Comparison of ENCODE assay signal across 1 cellular context in genomic region chr14:102629011-102629444, GRCh38.
TF ChIP-seq lines count a peak whose summit lies in the region.

No MANE protein-coding gene starts in this region.

TF ChIP-seq in endothelial cell of umbilical vein, 7 proteins besides CTCF, POLR2A, EP300 and RAD21 (continued from another document):
- TF ChIP-seq POLR2AphosphoS5 (IDR thresholded peaks at IDR 0.05; ENCODE audit: insufficient read depth, low read depth, low read length): peak; percentile 70
